26 cellular contexts compared by ENCODE assay signal in the genomic region with DNA sequence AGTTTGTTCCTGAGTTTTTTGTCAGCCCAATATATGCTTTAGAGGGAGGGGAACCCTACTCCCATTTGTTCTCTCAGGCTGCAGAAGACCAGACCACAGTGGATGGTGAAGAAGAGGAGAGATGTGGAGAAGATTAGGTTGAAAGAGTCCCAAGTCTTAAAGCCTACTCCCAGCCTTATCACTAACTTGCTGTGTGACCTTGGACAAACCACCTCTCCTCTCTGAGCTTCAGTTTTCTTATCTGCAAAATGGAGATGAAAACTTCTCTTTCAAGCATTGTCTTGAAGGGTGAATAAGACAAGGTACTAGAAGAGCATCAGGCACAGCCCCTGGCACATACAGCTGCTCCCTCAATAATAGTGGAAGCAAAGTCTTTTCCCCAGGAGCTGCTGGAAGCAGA. TPM values are rescaled to one million over a fixed set of nuclear protein-coding genes. Genes with fewer than 3 reads are reported as not detected.
DNase-seq lines count a peak whose midpoint lies in the region; ATAC-seq, FAIRE-seq and TF ChIP-seq lines count a peak whose summit lies in the region.
"Had no signal": no experiment of that assay in that cellular context is flagged by ENCODE, and none has a peak within 500 bp of the region (broad histone marks: within the 10 kb centered on the region; RNA-seq: fewer than 3 reads in every experiment).

No MANE protein-coding gene starts in this region.

- no peak for FAIRE-seq in A549 (lab: Jason Lieb, UNC)
- no peak for FAIRE-seq in H1 (lab: Jason Lieb, UNC)
- no peak for FAIRE-seq in pancreas (lab: Jason Lieb, UNC)
- FAIRE-seq: A204.1, HepG2 had no signal

- TF ChIP-seq EP300 in A549 (IDR thresholded peaks at IDR 0.05) (no peak), H1 (IDR thresholded peaks at IDR 0.05; ENCODE audit: borderline replicate concordance in 1 of 2, low read depth in 2 of 2, low read length in 2 of 2) (no peak)

- H3K23ac ChIP-seq in H1 (ENCODE audit: insufficient read length): no peak overlapping the region

- H2BK20ac ChIP-seq in H1 (ENCODE audit: low read length): peak overlapping the region; percentile 55; the same call in 1 of the 2 replicates

- H3K56ac ChIP-seq in H1 (replicated peaks; ENCODE audit: insufficient read length, low read depth, low read length): no peak overlapping the region

- H3K23me2 ChIP-seq in H1 (ENCODE audit: low read depth, low read length): no peaks in the 10 kb centered on the region

- H4K20me1 ChIP-seq in PC-9 (ENCODE audit: insufficient read depth): no peaks in the 10 kb centered on the region
- no peaks in the 10 kb centered on the region for H4K20me1 ChIP-seq in H1 (replicated peaks in 1 of 2; ENCODE audit: control insufficient read depth in 1 of 2, insufficient read depth in 2 of 2, low read length in 2 of 2)

- H4K8ac ChIP-seq in H1 (ENCODE audit: extremely low read depth, insufficient read depth, low read length): no peak overlapping the region

- H4K91ac ChIP-seq in H1 (replicated peaks; ENCODE audit: insufficient read length, low read length): no peak overlapping the region

- H2BK12ac ChIP-seq in H1 (ENCODE audit: low read depth, low read length): no peak overlapping the region

- ATAC-seq in A549 (no peak), pancreas (no peak)

- H3K79me1 ChIP-seq in H1 (ENCODE audit: low read depth, low read length): no peaks in the 10 kb centered on the region

- DNase-seq in A549 (ENCODE audit: low read depth in 1 of 2, low spot score in 1 of 2): no peak
- no peak for DNase-seq in PC-9
- DNase-seq in H1 (ENCODE audit: low read depth in 1 of 2, low spot score in 2 of 2): no peak
- no peak for DNase-seq in nephron progenitor cell
- DNase-seq in activated gamma-delta T cell treated with Interleukin-2 at 50 U/mL for 16 hours: no peak
- no peak for DNase-seq in activated naive CD4-positive, alpha-beta T cell (lab: John Stamatoyannopoulos, UW)
- no peak for DNase-seq in pancreas
- DNase-seq: AML-193; CD4-positive, alpha-beta T cell; KBM-7; MG63; NCI-H1105 treated with DMSO at 0.1 percent for 48 hours; NCI-H146; NCI-H1930; NCI-H2107; NCI-H446; NCI-H524 treated with DMSO at 0.1 percent for 48 hours; NCI-H774; RPMI8226; SHP77 treated with DMSO at 0.1 percent for 48 hours had no signal

- no peak overlapping the region for H2BK5ac ChIP-seq in H1 (ENCODE audit: low read depth, low read length)

- H3K9me2 ChIP-seq in PC-9 (ENCODE audit: insufficient read depth): no peaks in the 10 kb centered on the region

- H3F3A ChIP-seq in PC-9 (ENCODE audit: insufficient read depth, low read depth): peaks cover 90% of the 10 kb centered on the region

- TF ChIP-seq POLR2A in A549 (IDR thresholded peaks at IDR 0.05; ENCODE audit: low read length) (no peak), H1 (IDR thresholded peaks at IDR 0.05; ENCODE audit: control extremely low read depth in 1 of 2, low read depth in 2 of 2, low read length in 2 of 2) (no peak)

- H3K36me3 Mint-ChIP-seq in nephron progenitor cell (ENCODE audit: low read depth): no peaks in the 10 kb centered on the region

- H2AK5ac ChIP-seq in H1 (ENCODE audit: low read depth, low read length): no peak overlapping the region; the same call in 1 of the 2 replicates

- peak overlapping the region; percentile 83 to 93 for H3K27ac ChIP-seq in A549
- H3K27ac ChIP-seq in PC-9: peak overlapping the region; percentile 99
- H3K27ac ChIP-seq in H1 (ENCODE audit: low read depth, low read length): no peak overlapping the region
- no peak overlapping the region for H3K27ac ChIP-seq in pancreas
- H3K27ac ChIP-seq: BLaER1 treated with 17β-estradiol and CSF1 and Interleukin-3, amounts not matched to agents 10 nM and 100 nM; GM23248 had no signal

- peak overlapping the region; percentile 70 for H3K4me2 ChIP-seq in A549
- peak overlapping the region; percentile 71 for H3K4me2 ChIP-seq in PC-9
- no peak overlapping the region; a peak in 1 of 4 replicates for H3K4me2 ChIP-seq in H1 (ENCODE audit: insufficient read depth in 1 of 2, low read depth in 2 of 2, low read length in 2 of 2)
- H3K4me2 ChIP-seq: BLaER1 treated with 17β-estradiol and CSF1 and Interleukin-3, amounts not matched to agents 10 nM and 100 nM had no signal

- no peak overlapping the region for H2BK120ac ChIP-seq in H1 (replicated peaks; ENCODE audit: low read depth, low read length)

- H3K4me3 ChIP-seq in A549: no peak overlapping the region
- H3K4me3 ChIP-seq in PC-9: peak overlapping the region; percentile 8; the same call in 1 of the 2 replicates
- H3K4me3 ChIP-seq in H1 (ENCODE audit: extremely low read depth in 1 of 4, insufficient read depth in 2 of 4, low read depth in 3 of 4, low read length in 4 of 4): no peak overlapping the region
- H3K4me3 ChIP-seq in pancreas: no peak overlapping the region
- H3K4me3 ChIP-seq: BLaER1 treated with 17β-estradiol and CSF1 and Interleukin-3, amounts not matched to agents 10 nM and 100 nM; GM23248; MG63 had no signal

- no peak overlapping the region for H3K9ac ChIP-seq in H1 (replicated peaks in 1 of 4; ENCODE audit: extremely low read depth in 1 of 4, low read depth in 3 of 4, low read length in 3 of 4)
- H3K9ac ChIP-seq: BLaER1 treated with 17β-estradiol and CSF1 and Interleukin-3, amounts not matched to agents 10 nM and 100 nM; GM23248 had no signal

- H3K18ac ChIP-seq in H1 (ENCODE audit: extremely low read depth, low read length): no peak overlapping the region; the same call in 1 of the 2 replicates

- POLR2A ChIA-PET in A549 (lab: Yijun Ruan, JAX): interaction anchor here (1.4 to 1.8 kb wide), 3 partner anchors 12 to 27 kb away, joined by 3 to 25 read pairs (median 13); a partner anchor contains a TSS
- POLR2A ChIA-PET in PC-9 (lab: Charles Lee; ENCODE audit: unreplicated experiment): no interaction called here
- POLR2A ChIA-PET in H1 (lab: Charles Lee; ENCODE audit: partially characterized antibody): interaction anchor here (1.2 kb wide), 1 partner anchor 44 kb away, joined by 3 read pairs; no protein-coding TSS in a partner anchor

- BruUV-seq in PC-9 (replicated peaks; lab: Mats Ljungman, UMichigan): TSS peak; percentile 48

- no peak overlapping the region for H4K5ac ChIP-seq in H1 (ENCODE audit: insufficient read length, low read depth, low read length)

- peak overlapping the region; percentile 58 for H3K4me3 Mint-ChIP-seq in nephron progenitor cell
- H3K4me3 Mint-ChIP-seq: CD4-positive, alpha-beta T cell; HFFc6 had no signal

- no peaks in the 10 kb centered on the region for H3K9me3 ChIP-seq in A549
- no peaks in the 10 kb centered on the region for H3K9me3 ChIP-seq in PC-9 (ENCODE audit: insufficient read depth, low read depth)
- H3K9me3 ChIP-seq in H1 (ENCODE audit: insufficient read depth in 2 of 2, low read depth in 1 of 2, low read length in 1 of 2): no peaks in the 10 kb centered on the region
- no peaks in the 10 kb centered on the region for H3K9me3 ChIP-seq in pancreas
- H3K9me3 ChIP-seq: BLaER1 treated with 17β-estradiol and CSF1 and Interleukin-3, amounts not matched to agents 10 nM and 100 nM; MG63 had no signal

- H3K9me3 Mint-ChIP-seq in nephron progenitor cell: no peaks in the 10 kb centered on the region
- H3K9me3 Mint-ChIP-seq: CD4-positive, alpha-beta T cell; HFFc6 had no signal

- H3K79me2 ChIP-seq in PC-9 (ENCODE audit: low read depth) (peaks cover 30% of the 10 kb centered on the region), H1 (ENCODE audit: control insufficient read depth in 1 of 2, insufficient read depth in 2 of 2, low read length in 2 of 2) (no peaks in the 10 kb centered on the region)

- H2BK15ac ChIP-seq in H1 (ENCODE audit: low read length): no peak overlapping the region

- H3K4me1 ChIP-seq in A549 (peaks cover 63% of the 10 kb centered on the region), PC-9 (replicated peaks; ENCODE audit: insufficient read depth) (peaks cover 98% of the 10 kb centered on the region), H1 (replicated peaks in 1 of 4; ENCODE audit: control insufficient read depth in 3 of 4, insufficient read depth in 4 of 4, low read length in 3 of 4) (peaks cover 0 to 37% (median 24%) of the 10 kb centered on the region in 4 experiments; a peak in 6 of 7 replicates), pancreas (no peaks in the 10 kb centered on the region)

- no peak for TF ChIP-seq RAD21 in A549 (conservative IDR thresholded peaks at IDR 0.05 in 1 of 2, IDR thresholded peaks at IDR 0.05 in 1 of 2)
- no peak for TF ChIP-seq RAD21 in H1 (IDR thresholded peaks at IDR 0.05 in 1 of 2, conservative IDR thresholded peaks at IDR 0.05 in 1 of 2; ENCODE audit: low read depth in 2 of 2, low read length in 2 of 2)

- H3K4ac ChIP-seq in H1 (replicated peaks; ENCODE audit: insufficient read length, low read depth, low read length): no peak overlapping the region

- no peaks in the 10 kb centered on the region for H3K36me3 ChIP-seq in PC-9 (ENCODE audit: low read depth)
- H3K36me3 ChIP-seq in H1 (ENCODE audit: control insufficient read depth in 2 of 4, insufficient read depth in 4 of 4, low read length in 3 of 4): no peaks in the 10 kb centered on the region
- H3K36me3 ChIP-seq in pancreas: no peaks in the 10 kb centered on the region
- H3K36me3 ChIP-seq: BLaER1 treated with 17β-estradiol and CSF1 and Interleukin-3, amounts not matched to agents 10 nM and 100 nM; MG63 had no signal

- TF ChIP-seq CTCF in A549 (IDR thresholded peaks at IDR 0.05) (no peak), PC-9 (conservative IDR thresholded peaks at IDR 0.05) (no peak), H1 (IDR thresholded peaks at IDR 0.05; ENCODE audit: control extremely low read depth in 1 of 3, insufficient read depth in 1 of 3, low read depth in 1 of 3, low read length in 3 of 3) (no peak), nephron progenitor cell (IDR thresholded peaks at IDR 0.05) (no peak), pancreas (IDR thresholded peaks at IDR 0.05) (no peak)

- no peaks in the 10 kb centered on the region for H3K27me3 ChIP-seq in PC-9 (ENCODE audit: insufficient read depth, low read depth)
- peaks cover 0 to 2% (median 1%) of the 10 kb centered on the region in 4 experiments; a peak in 4 of 7 replicates for H3K27me3 ChIP-seq in H1 (replicated peaks in 1 of 4; ENCODE audit: control insufficient read depth in 3 of 4, extremely low read depth in 1 of 4, insufficient read depth in 3 of 4, low read length in 3 of 4)
- H3K27me3 ChIP-seq in pancreas: peaks cover 0 to under 1% (median 0%) of the 10 kb centered on the region in 4 donors
- H3K27me3 ChIP-seq: MG63 had no signal

- H2AFZ ChIP-seq in PC-9: no peak overlapping the region
- H2AFZ ChIP-seq in H1 (ENCODE audit: low read length): no peak overlapping the region
- H2AFZ ChIP-seq: GM23248 had no signal

- peaks cover 96% of the 10 kb centered on the region for H3K4me1 Mint-ChIP-seq in nephron progenitor cell

- intact Hi-C loops in PC-9 (cut with micrococcal nuclease; ENCODE audit: unreplicated experiment) (loop anchor here (5.0 kb wide), 1 partner anchor 70 kb away; no protein-coding TSS in a partner anchor), pancreas (cut with DNase I) (no loop called here)

- CTCF ChIA-PET in A549 (lab: Yijun Ruan, JAX): interaction anchor here (1.3 to 2.4 kb wide), 2 partner anchors 10 to 65 kb away, joined by 3 to 9 read pairs; no protein-coding TSS in a partner anchor
- CTCF ChIA-PET in PC-9 (lab: Charles Lee): no interaction called here
- CTCF ChIA-PET in H1 (lab: Charles Lee; ENCODE audit: partially characterized antibody): interaction anchor here (0.8 to 1.5 kb wide), 4 partner anchors 13 to 296 kb away, joined by 3 to 4 read pairs (median 3); no protein-coding TSS in a partner anchor

- no peak overlapping the region for H3K14ac ChIP-seq in H1 (ENCODE audit: insufficient read length)

- peaks cover 18% of the 10 kb centered on the region for H3K27me3 Mint-ChIP-seq in nephron progenitor cell (ENCODE audit: low read depth, poor library complexity)

- H3K27ac Mint-ChIP-seq in nephron progenitor cell: peak overlapping the region; percentile 77
- H3K27ac Mint-ChIP-seq: CD4-positive, alpha-beta T cell; HFFc6 had no signal

RNA-seq across cellular contexts. Expression of a gene that starts 15.1 kb away (rescaled TPM):
- polyA plus RNA-seq in A549 (2011; rRNA removed) (0.53 and 0.61 TPM in 2 replicates), A549 (2017; fragmentation: RNase III; extraction: RNeasy Plus Mini Kit Qiagen cat#74134 plus additional on column Dnase treatment) (1.5 to 2.2 TPM (median 2.2 TPM) in 3 replicates), H1 (2011; rRNA removed) (0.26 and 0.33 TPM in 2 replicates), pancreas (under 1 TPM in 1 of 2 donors, not detected in 1; 0.05 TPM)
- 0.95 and 0.96 TPM in 2 replicates for polyA plus RNA-seq in A549 (2012; cell fraction: cytosol; rRNA removed)
- polyA plus RNA-seq in A549 (2012; cell fraction: nucleus; rRNA removed): 1.4 and 2.1 TPM in 2 replicates
- polyA minus RNA-seq in A549 (2011; rRNA and poly(A)+ RNA removed): 0.17 and 0.24 TPM in 2 replicates
- total RNA-seq in PC-9 (2021) (9.1 and 12.3 TPM in 2 replicates), pancreas (not detected)
- total RNA-seq in H1 (2021; fragmentation: NEBNext Ultra II Directional; extraction: Animal tissue kit (Norgen Biotek cat#: 25700)): 0.93 and 1.5 TPM in 2 replicates
- polyA plus RNA-seq in H1 (2011; cell fraction: cytosol; rRNA removed): 0.21 TPM
- polyA plus RNA-seq in H1 (2011; cell fraction: nucleus; rRNA removed): 0.67 TPM
- polyA plus RNA-seq in H1 (2012, experiment 1 of 2): 0.57 to 1.4 TPM (median 0.94 TPM) in 4 replicates
- 0.81 TPM for polyA plus RNA-seq in H1 (2012, experiment 2 of 2)
- 0.53 TPM for polyA plus RNA-seq in H1 (2013, experiment 1 of 2)
- polyA plus RNA-seq in H1 (2013, experiment 2 of 2): 0.39 TPM
- polyA minus RNA-seq in H1 (2011; rRNA and poly(A)+ RNA removed): 0.35 TPM in 1 of 2 replicates, not detected in the other
- not detected for polyA minus RNA-seq in H1 (2011; cell fraction: cytosol; rRNA and poly(A)+ RNA removed)
- 0.70 TPM for polyA minus RNA-seq in H1 (2011; cell fraction: nucleus; rRNA and poly(A)+ RNA removed)
- total RNA-seq: CD4-positive, alpha-beta T cell; GM23248; HepG2; LHCN-M2 had no signal
- polyA plus RNA-seq: GM23248, HepG2 had no signal

RNA-seq across cellular contexts. Expression of a gene that starts 26.6 kb away (rescaled TPM):
- 51.9 and 63.8 TPM in 2 replicates for polyA plus RNA-seq in A549 (2011; rRNA removed)
- 39.1 and 39.6 TPM in 2 replicates for polyA plus RNA-seq in A549 (2012; cell fraction: cytosol; rRNA removed)
- 36.4 and 63.6 TPM in 2 replicates for polyA plus RNA-seq in A549 (2012; cell fraction: nucleus; rRNA removed)
- polyA plus RNA-seq in A549 (2017; fragmentation: RNase III; extraction: RNeasy Plus Mini Kit Qiagen cat#74134 plus additional on column Dnase treatment): 120 to 124 TPM (median 120 TPM) in 3 replicates
- 44.7 and 51.9 TPM in 2 replicates for polyA minus RNA-seq in A549 (2011; rRNA and poly(A)+ RNA removed)
- 71.4 and 79.6 TPM in 2 replicates for total RNA-seq in PC-9 (2021)
- 62.8 and 67.7 TPM in 2 replicates for total RNA-seq in H1 (2021; fragmentation: NEBNext Ultra II Directional; extraction: Animal tissue kit (Norgen Biotek cat#: 25700))
- 20.1 and 23.7 TPM in 2 replicates for polyA plus RNA-seq in H1 (2011; rRNA removed)
- polyA plus RNA-seq in H1 (2011; cell fraction: cytosol; rRNA removed): 26.3 TPM
- polyA plus RNA-seq in H1 (2011; cell fraction: nucleus; rRNA removed): 29.8 TPM
- 66.6 to 96.2 TPM (median 77.0 TPM) in 4 replicates for polyA plus RNA-seq in H1 (2012, experiment 1 of 2)
- polyA plus RNA-seq in H1 (2012, experiment 2 of 2): 23.2 TPM
- 74.6 TPM for polyA plus RNA-seq in H1 (2013, experiment 1 of 2)
- polyA plus RNA-seq in H1 (2013, experiment 2 of 2): 70.3 TPM
- polyA minus RNA-seq in H1 (2011; rRNA and poly(A)+ RNA removed): 24.8 and 31.2 TPM in 2 replicates
- polyA minus RNA-seq in H1 (2011; cell fraction: cytosol; rRNA and poly(A)+ RNA removed): 21.7 TPM
- 26.4 TPM for polyA minus RNA-seq in H1 (2011; cell fraction: nucleus; rRNA and poly(A)+ RNA removed)
- total RNA-seq in pancreas: 10 to 100 TPM; 21.6 to 38.4 (median 32.2) TPM
- 10 to 100 TPM; 20.1 to 26.5 TPM for polyA plus RNA-seq in pancreas

Comparison
In these comparisons a context has a peak if more than half of its experiments do, and no peak if none do; other contexts are left out.
1. H3K27ac ChIP-seq: peak in A549 (2 of 2) and PC-9 (single experiment); none in H1 (single experiment) and pancreas (0 of 4).
2. H3K4me2 ChIP-seq: peak in A549 (single experiment) and PC-9 (single experiment); none in H1 (0 of 2).